In the genomic region with DNA sequence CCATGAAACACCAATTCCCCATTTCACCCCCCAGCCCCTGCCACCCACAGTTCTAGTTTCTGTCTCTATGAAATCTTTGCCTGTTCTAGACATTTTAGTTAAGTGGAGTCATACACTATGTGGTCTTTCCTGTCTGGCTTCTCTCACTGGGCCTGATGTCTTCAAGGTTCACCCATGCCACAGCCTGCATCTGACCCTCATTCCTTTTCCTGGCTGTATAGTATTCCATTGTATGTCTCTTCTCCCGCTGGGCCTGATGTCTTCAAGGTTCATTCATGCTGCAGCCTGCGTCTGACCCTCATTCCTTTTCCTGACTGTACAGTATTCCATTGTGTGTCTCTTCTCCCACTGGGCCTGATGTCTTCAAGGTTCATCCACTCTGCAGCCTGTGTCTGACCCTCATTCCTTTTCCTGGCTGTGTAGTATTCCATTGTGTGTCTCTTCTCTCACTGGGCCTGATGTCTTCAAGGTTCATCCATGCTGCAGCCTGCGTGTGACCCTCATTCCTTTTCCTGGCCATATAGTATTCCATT, we compare ENCODE assay signal across 21 cellular contexts.
"Had no signal": no experiment of that assay in that cellular context is flagged by ENCODE, and none has a peak within 500 bp of the region (broad histone marks: within the 10 kb centered on the region; RNA-seq: fewer than 3 reads in every experiment).

No MANE protein-coding gene starts in this region.

- H3K36me3 ChIP-seq: MG63, SJCRH30 had no signal

- H3K27ac ChIP-seq: SJCRH30 had no signal

- ATAC-seq: SK-N-SH treated with all-trans-retinoic acid at 6 μM for 48 hours had no signal

- DNase-seq: Karpas-422, KG1, MG63, NCI-H1092, NCI-H1105 treated with DMSO at 0.1 percent for 48 hours, NCI-H1417 treated with DMSO at 0.1 percent for 48 hours, NCI-H146, NCI-H1694 treated with DMSO at 0.1 percent for 48 hours, NCI-H1930, NCI-H2081, NCI-H2107, NCI-H2227 treated with DMSO at 0.1 percent for 48 hours, NCI-H446, NCI-H510A, NCI-H524 treated with DMSO at 0.1 percent for 48 hours, NCI-H69, NCI-H774, RPMI8226, SHP77, SJCRH30 had no signal

- H3K27me3 ChIP-seq: MG63, SJCRH30 had no signal

- H3K4me3 ChIP-seq: MG63, SJCRH30 had no signal

- H3K4me1 ChIP-seq: SJCRH30 had no signal

- H3K9me3 ChIP-seq: MG63, SJCRH30 had no signal
